In genomic region chr4:121181493-121181892, GRCh38 we compare ENCODE assay signal across 16 cellular contexts. TPM values are rescaled to one million over a fixed set of nuclear protein-coding genes. Genes with fewer than 3 reads are reported as not detected.
DNase-seq lines count a peak whose midpoint lies in the region; ATAC-seq lines count a peak whose summit lies in the region.
"Had no signal": no experiment of that assay in that cellular context is flagged by ENCODE, and none has a peak within 500 bp of the region (broad histone marks: within the 10 kb centered on the region; RNA-seq: fewer than 3 reads in every experiment).

No MANE protein-coding gene starts in this region.

- WGBS in thymus = 92% methylated on average over 1 of the region's 1 CpG

- peak overlapping the region; percentile 78 for H3K4me3 Mint-ChIP-seq in activated T-cell treated with anti-CD3 and anti-CD28 coated beads, Interleukin-2, amount 50 U/mL, for 24 hours
- peak overlapping the region; percentile 58 to 78 (median 66) for H3K4me3 Mint-ChIP-seq in T-cell

- no peaks in the 10 kb centered on the region for H3K9me3 ChIP-seq in effector memory CD4-positive, alpha-beta T cell (ENCODE audit: control insufficient read depth, low read length)
- no peaks in the 10 kb centered on the region for H3K9me3 ChIP-seq in thymus (ENCODE audit: control insufficient read depth)

- H3K27ac ChIP-seq in effector memory CD4-positive, alpha-beta T cell (ENCODE audit: insufficient read depth, low read length, poor library complexity, severe bottlenecking) = peak overlapping the region; percentile 80
- H3K27ac ChIP-seq in thymus (ENCODE audit: low read depth) = peak overlapping the region; percentile 44
- H3K27ac ChIP-seq: C4-2B, KMS-11 had no signal

- peaks cover 22% of the 10 kb centered on the region for H3K4me1 ChIP-seq in effector memory CD4-positive, alpha-beta T cell (ENCODE audit: control insufficient read depth, insufficient read depth, low read length, poor library complexity, severe bottlenecking)
- peaks cover 13% of the 10 kb centered on the region for H3K4me1 ChIP-seq in thymus (ENCODE audit: control insufficient read depth, insufficient read depth, low read length)

- H3K36me3 Mint-ChIP-seq in activated T-cell treated with anti-CD3 and anti-CD28 coated beads, Interleukin-2, amount 50 U/mL, for 24 hours (ENCODE audit: low read depth) = peaks cover 27% of the 10 kb centered on the region
- H3K36me3 Mint-ChIP-seq in T-cell = no peaks in the 10 kb centered on the region

- no peak for DNase-seq in activated T-cell treated with anti-CD3 and anti-CD28 coated beads, Interleukin-2, amount 50 U/mL, for 24 hours
- DNase-seq in activated T-cell treated with anti-CD3 and anti-CD28 coated beads, Interleukin-2, amount 50 U/mL, for 48 hours = no peak
- DNase-seq in T-cell (no peak), midbrain (lab: John Stamatoyannopoulos, UW) (no peak)
- DNase-seq in effector memory CD4-positive, alpha-beta T cell = no peak
- DNase-seq: activated CD4-positive, alpha-beta T cell treated with anti-CD3 and anti-CD28 coated beads, Interleukin-2, amount 50 U/mL, for 48 hours; NCI-H1092 treated with DMSO at 0.1 percent for 48 hours; NCI-H2081 treated with DMSO at 0.1 percent for 48 hours; NCI-H524 treated with DMSO at 0.1 percent for 48 hours had no signal

- peaks cover 81% of the 10 kb centered on the region for H3K4me1 Mint-ChIP-seq in activated T-cell treated with anti-CD3 and anti-CD28 coated beads, Interleukin-2, amount 50 U/mL, for 24 hours (ENCODE audit: low read depth)
- peaks cover 76 to 84% (median 83%) of the 10 kb centered on the region in 3 donors for H3K4me1 Mint-ChIP-seq in T-cell

- POLR2A ChIA-PET in T-cell (lab: Charles Lee) = no interaction called here

- no peaks in the 10 kb centered on the region for H3K27me3 ChIP-seq in effector memory CD4-positive, alpha-beta T cell (replicated peaks; ENCODE audit: control insufficient read depth, insufficient read depth, low read length, poor library complexity, severe bottlenecking)
- H3K27me3 ChIP-seq in thymus (ENCODE audit: control insufficient read depth, insufficient read depth) = no peaks in the 10 kb centered on the region

- peak overlapping the region; percentile 82 for H3K27ac Mint-ChIP-seq in activated T-cell treated with anti-CD3 and anti-CD28 coated beads, Interleukin-2, amount 50 U/mL, for 24 hours
- peak overlapping the region; percentile 92 for H3K27ac Mint-ChIP-seq in T-cell

- no peaks in the 10 kb centered on the region for H3K27me3 Mint-ChIP-seq in activated T-cell treated with anti-CD3 and anti-CD28 coated beads, Interleukin-2, amount 50 U/mL, for 24 hours
- no peaks in the 10 kb centered on the region for H3K27me3 Mint-ChIP-seq in T-cell

- H3K36me3 ChIP-seq in effector memory CD4-positive, alpha-beta T cell (ENCODE audit: control insufficient read depth, insufficient read depth, low read length) = no peaks in the 10 kb centered on the region
- no peaks in the 10 kb centered on the region for H3K36me3 ChIP-seq in thymus (ENCODE audit: control insufficient read depth, insufficient read depth)

- H3K9me3 Mint-ChIP-seq in activated T-cell treated with anti-CD3 and anti-CD28 coated beads, Interleukin-2, amount 50 U/mL, for 24 hours = peaks cover 5% of the 10 kb centered on the region
- H3K9me3 Mint-ChIP-seq in T-cell = no peaks in the 10 kb centered on the region

- ATAC-seq in T-cell (replicated peaks in 1 of 4) = no peak
- no peak for ATAC-seq in HG02588 (IDR thresholded peaks at IDR 0.05; ENCODE audit: unreplicated experiment)
- ATAC-seq in GM19023 (IDR thresholded peaks at IDR 0.05; ENCODE audit: unreplicated experiment) = no peak
- ATAC-seq: esophagus mucosa had no signal

- CTCF ChIA-PET in T-cell (lab: Charles Lee) = interaction anchor here in 1 of 2 donors (2.6 kb wide), 1 partner anchor 11 kb away, joined by 17 read pairs; no protein-coding TSS in a partner anchor

- peak overlapping the region; percentile 44 for H3K4me3 ChIP-seq in effector memory CD4-positive, alpha-beta T cell (ENCODE audit: insufficient read depth, low read depth, low read length, poor library complexity, severe bottlenecking)
- H3K4me3 ChIP-seq in thymus (ENCODE audit: low read length) = peak overlapping the region; percentile 31

RNA-seq across cellular contexts. Expression of gene TNIP3, which starts 17.4 kb away (rescaled TPM):
- 1 to 10 TPM; 1.2 to 2.0 (median 1.2) TPM for total RNA-seq in T-cell
- polyA plus RNA-seq in thymus = 2.1 TPM
- total RNA-seq: SK-MEL-5 had no signal
